In the genomic region with DNA sequence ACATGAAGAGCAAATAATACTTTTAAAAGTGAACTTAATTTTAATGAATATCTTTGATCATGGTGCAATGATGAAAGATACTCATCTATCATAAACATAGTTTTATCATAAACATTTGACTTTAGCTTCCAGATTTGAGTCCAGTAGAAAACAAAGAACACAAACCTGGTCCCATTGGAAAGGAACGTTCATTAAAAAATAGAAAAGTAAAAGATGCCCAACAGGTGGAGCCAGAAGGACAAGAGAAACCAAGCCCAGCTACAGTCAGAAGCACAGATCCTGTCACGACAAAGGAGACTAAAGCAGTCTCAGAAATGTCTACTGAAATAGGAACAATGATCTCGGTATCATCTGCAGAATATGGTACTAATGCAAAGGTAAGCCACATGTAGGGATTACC, we compare ENCODE assay signal across 18 cellular contexts. TPM values are rescaled to one million over a fixed set of nuclear protein-coding genes. Genes with fewer than 3 reads are reported as not detected.
DNase-seq lines count a peak whose midpoint lies in the region; ATAC-seq, FAIRE-seq and TF ChIP-seq lines count a peak whose summit lies in the region.
"Had no signal": no experiment of that assay in that cellular context is flagged by ENCODE, and none has a peak within 500 bp of the region (broad histone marks: within the 10 kb centered on the region; RNA-seq: fewer than 3 reads in every experiment).

No MANE protein-coding gene starts in this region.

- no peaks in the 10 kb centered on the region for H3K9me3 ChIP-seq in A549
- no peaks in the 10 kb centered on the region for H3K9me3 ChIP-seq in GM23248 (ENCODE audit: low read depth)
- no peaks in the 10 kb centered on the region for H3K9me3 ChIP-seq in Panc1 (ENCODE audit: control insufficient read depth, insufficient read depth, low read depth, low read length)
- no peaks in the 10 kb centered on the region for H3K9me3 ChIP-seq in tibial artery
- H3K9me3 ChIP-seq: BLaER1 treated with 17β-estradiol and CSF1 and Interleukin-3, amounts not matched to agents 10 nM and 100 nM; stomach had no signal

- no peak overlapping the region for H2AFZ ChIP-seq in GM23248

- peak; percentile 59; a peak in 2 of 6 replicates for ATAC-seq in A549
- no peak for ATAC-seq in Panc1
- ATAC-seq in GM18858 (IDR thresholded peaks at IDR 0.05; ENCODE audit: unreplicated experiment): no peak
- no peak for ATAC-seq in HG02840 (IDR thresholded peaks at IDR 0.05; ENCODE audit: low FRiP score, unreplicated experiment)
- ATAC-seq: naive thymus-derived CD8-positive, alpha-beta T cell had no signal

- peaks cover 71% of the 10 kb centered on the region for H3K79me2 ChIP-seq in GM23248 (ENCODE audit: insufficient read depth)

- no peak overlapping the region for H3K9ac ChIP-seq in GM23248
- H3K9ac ChIP-seq: BLaER1 treated with 17β-estradiol and CSF1 and Interleukin-3, amounts not matched to agents 10 nM and 100 nM had no signal

- TF ChIP-seq EP300 in A549 (IDR thresholded peaks at IDR 0.05): no peak

- H3K4me3 ChIP-seq in A549: no peak overlapping the region
- no peak overlapping the region for H3K4me3 ChIP-seq in GM23248
- no peak overlapping the region for H3K4me3 ChIP-seq in Panc1 (ENCODE audit: low read depth in 2 of 2, low read length in 2 of 2)
- no peak overlapping the region for H3K4me3 ChIP-seq in tibial artery
- H3K4me3 ChIP-seq: BLaER1 treated with 17β-estradiol and CSF1 and Interleukin-3, amounts not matched to agents 10 nM and 100 nM; stomach had no signal

- no peaks in the 10 kb centered on the region for H3K9me2 ChIP-seq in GM23248 (ENCODE audit: insufficient read depth)

- no TSS peak for BruUV-seq in Panc1 (replicated peaks; lab: Mats Ljungman, UMichigan)

- POLR2A ChIA-PET in A549 (lab: Yijun Ruan, JAX) (no interaction called here), Panc1 (lab: Charles Lee) (no interaction called here)

- intact Hi-C loops in Panc1 (cut with micrococcal nuclease; ENCODE audit: unreplicated experiment) (no loop called here), tibial artery (cut with DNase I; ENCODE audit: low total_unique reads) (no loop called here)

- no peak for FAIRE-seq in A549 (lab: Jason Lieb, UNC)

- CTCF ChIA-PET in A549 (lab: Yijun Ruan, JAX) (interaction anchor here (0.6 to 2.7 kb wide), 7 partner anchors 10 to 66 kb away, joined by 3 to 11 read pairs (median 3); no protein-coding TSS in a partner anchor), Panc1 (lab: Charles Lee) (interaction anchor here (0.9 kb wide), 1 partner anchor 150 kb away, joined by 4 read pairs; no protein-coding TSS in a partner anchor)

- H3F3A ChIP-seq in GM23248 (ENCODE audit: insufficient read depth): peaks cover 26% of the 10 kb centered on the region; the same call in 1 of the 2 replicates

- in situ Hi-C loops in GM23248 (cut with MboI): no loop called here
- in situ Hi-C loops in Panc1 (cut with HindIII; ENCODE audit: low pct_unique_long_range_greater_than_20kb, low sequenced_read_pairs): no loop called here

- TF ChIP-seq POLR2A in A549 (IDR thresholded peaks at IDR 0.05; ENCODE audit: low read length): no peak

- no peak overlapping the region for H3K4me2 ChIP-seq in A549
- no peak overlapping the region for H3K4me2 ChIP-seq in GM23248 (ENCODE audit: unreplicated experiment)
- H3K4me2 ChIP-seq: BLaER1 treated with 17β-estradiol and CSF1 and Interleukin-3, amounts not matched to agents 10 nM and 100 nM had no signal

- no peaks in the 10 kb centered on the region for H4K20me1 ChIP-seq in GM23248 (ENCODE audit: insufficient read depth)

- H3K36me3 ChIP-seq in GM23248 (ENCODE audit: low read depth) (peaks cover 76% of the 10 kb centered on the region), Panc1 (ENCODE audit: control insufficient read depth, insufficient read depth, low read length) (peaks cover 45% of the 10 kb centered on the region), tibial artery (peaks cover 64 to 94% (median 75%) of the 10 kb centered on the region in 3 donors)

- 59% methylated on average over 3 of the region's 3 CpGs for WGBS in A549 (ENCODE audit: missing lambda C conversion rate)
- WGBS in GM23248 (ENCODE audit: low coverage in 1 of 2, low lambda C conversion rate in 2 of 2, missing lambda C conversion rate in 2 of 2), 2 experiments: 63 to 72% methylated on average over 3 of the region's 3 CpGs

- no peaks in the 10 kb centered on the region for H3K4me1 ChIP-seq in A549
- H3K4me1 ChIP-seq in GM23248 (ENCODE audit: insufficient read depth): no peaks in the 10 kb centered on the region
- no peaks in the 10 kb centered on the region for H3K4me1 ChIP-seq in Panc1 (ENCODE audit: control insufficient read depth, insufficient read depth, low read length)
- no peaks in the 10 kb centered on the region for H3K4me1 ChIP-seq in tibial artery
- H3K4me1 ChIP-seq: BLaER1 treated with 17β-estradiol and CSF1 and Interleukin-3, amounts not matched to agents 10 nM and 100 nM; stomach had no signal

- H3K27me3 ChIP-seq in GM23248 (replicated peaks; ENCODE audit: insufficient read depth): no peaks in the 10 kb centered on the region
- H3K27me3 ChIP-seq in Panc1 (ENCODE audit: control insufficient read depth, insufficient read depth, low read length): no peaks in the 10 kb centered on the region
- H3K27me3 ChIP-seq in tibial artery: no peaks in the 10 kb centered on the region
- H3K27me3 ChIP-seq: BLaER1 treated with 17β-estradiol and CSF1 and Interleukin-3, amounts not matched to agents 10 nM and 100 nM; stomach had no signal

- DNase-seq in A549 (ENCODE audit: low read depth in 1 of 2, low spot score in 1 of 2) (peak in 1 of 2 experiments; percentile 16), GM23248 (peak; percentile 13), Panc1 (ENCODE audit: low read depth, low spot score) (no peak), fibroblast of peridontal ligament (ENCODE audit: extremely low read depth) (peak; percentile 8), NCI-H1092 treated with DMSO at 0.1 percent for 48 hours (lab: John Stamatoyannopoulos, UW) (no peak), tibial artery (no peak)
- DNase-seq: activated CD4-positive, alpha-beta T cell treated with anti-CD3 and anti-CD28 coated beads for 1 hour; activated T-cell treated with anti-CD3 and anti-CD28 coated beads, Interleukin-2, amount 50 U/mL, for 1 hour; EL; foreskin melanocyte; islet precursor cell; naive thymus-derived CD8-positive, alpha-beta T cell; NCI-H1436 treated with DMSO at 0.1 percent for 48 hours; stomach had no signal

- H3K27ac ChIP-seq in A549 (no peak overlapping the region), GM23248 (no peak overlapping the region), Panc1 (ENCODE audit: low read length) (no peak overlapping the region), tibial artery (no peak overlapping the region)
- H3K27ac ChIP-seq: BLaER1 treated with 17β-estradiol and CSF1 and Interleukin-3, amounts not matched to agents 10 nM and 100 nM; stomach had no signal

- 0 out of 5 replicates have a peak, but pooled peaks have one; percentile 4 to 12 for TF ChIP-seq RAD21 in A549 (conservative IDR thresholded peaks at IDR 0.05 in 1 of 2, IDR thresholded peaks at IDR 0.05 in 1 of 2)

- peak; percentile 35; the same call in 2 of the 3 replicates for TF ChIP-seq CTCF in A549 (IDR thresholded peaks at IDR 0.05)
- peak; percentile 39 for TF ChIP-seq CTCF in Panc1 (IDR thresholded peaks at IDR 0.05)
- TF ChIP-seq CTCF in tibial artery (IDR thresholded peaks at IDR 0.05): no peak

TF ChIP-seq in A549, 52 proteins besides CTCF, POLR2A, EP300 and RAD21 (continues in another document):
- TF ChIP-seq ZNF302 (CRISPR knock-in tag; IDR thresholded peaks at IDR 0.05) (no peak), EHF (CRISPR knock-in tag; IDR thresholded peaks at IDR 0.05) (no peak), POLR2AphosphoS2 (conservative IDR thresholded peaks at IDR 0.05; ENCODE audit: low read length) (no peak), PHF8 (IDR thresholded peaks at IDR 0.05; ENCODE audit: borderline replicate concordance, low read depth) (no peak), MYC (IDR thresholded peaks at IDR 0.05; ENCODE audit: borderline replicate concordance, low read length) (no peak), ZSCAN20 (CRISPR knock-in tag; IDR thresholded peaks at IDR 0.05) (no peak), RFX5 (IDR thresholded peaks at IDR 0.05) (no peak), HOXB13 (CRISPR knock-in tag; IDR thresholded peaks at IDR 0.05; ENCODE audit: low read depth) (no peak), HEYL (CRISPR knock-in tag; IDR thresholded peaks at IDR 0.05) (no peak), CBX2 (IDR thresholded peaks at IDR 0.05; ENCODE audit: borderline replicate concordance, low read depth) (no peak), CBX8 (IDR thresholded peaks at IDR 0.05) (no peak), NR3C1 (IDR thresholded peaks at IDR 0.05) (no peak)
- TF ChIP-seq, protein P1, sequence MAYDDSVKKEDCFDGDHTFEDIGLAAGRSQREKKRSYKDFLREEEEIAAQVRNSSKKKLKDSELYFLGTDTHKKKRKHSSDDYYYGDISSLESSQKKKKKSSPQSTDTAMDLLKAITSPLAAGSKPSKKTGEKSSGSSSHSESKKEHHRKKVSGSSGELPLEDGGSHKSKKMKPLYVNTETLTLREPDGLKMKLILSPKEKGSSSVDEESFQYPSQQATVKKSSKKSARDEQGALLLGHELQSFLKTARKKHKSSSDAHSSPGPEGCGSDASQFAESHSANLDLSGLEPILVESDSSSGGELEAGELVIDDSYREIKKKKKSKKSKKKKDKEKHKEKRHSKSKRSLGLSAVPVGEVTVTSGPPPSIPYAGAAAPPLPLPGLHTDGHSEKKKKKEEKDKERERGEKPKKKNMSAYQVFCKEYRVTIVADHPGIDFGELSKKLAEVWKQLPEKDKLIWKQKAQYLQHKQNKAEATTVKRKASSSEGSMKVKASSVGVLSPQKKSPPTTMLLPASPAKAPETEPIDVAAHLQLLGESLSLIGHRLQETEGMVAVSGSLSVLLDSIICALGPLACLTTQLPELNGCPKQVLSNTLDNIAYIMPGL (CRISPR knock-in tag; IDR thresholded peaks at IDR 0.05; ENCODE audit: borderline replicate concordance): no peak
- TF ChIP-seq, protein P2, sequence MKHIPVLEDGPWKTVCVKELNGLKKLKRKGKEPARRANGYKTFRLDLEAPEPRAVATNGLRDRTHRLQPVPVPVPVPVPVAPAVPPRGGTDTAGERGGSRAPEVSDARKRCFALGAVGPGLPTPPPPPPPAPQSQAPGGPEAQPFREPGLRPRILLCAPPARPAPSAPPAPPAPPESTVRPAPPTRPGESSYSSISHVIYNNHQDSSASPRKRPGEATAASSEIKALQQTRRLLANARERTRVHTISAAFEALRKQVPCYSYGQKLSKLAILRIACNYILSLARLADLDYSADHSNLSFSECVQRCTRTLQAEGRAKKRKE (CRISPR knock-in tag; IDR thresholded peaks at IDR 0.05; ENCODE audit: low read depth): no peak

RNA-seq across cellular contexts. Expression of gene MYOCOS, which starts 55.6 kb away (rescaled TPM):
- polyA plus RNA-seq in A549 (2011; rRNA removed): not detected in 2 replicates
- not detected in 2 replicates for polyA plus RNA-seq in A549 (2012; cell fraction: cytosol; rRNA removed)
- polyA plus RNA-seq in A549 (2012; cell fraction: nucleus; rRNA removed): not detected in 2 replicates
- not detected in 3 replicates for polyA plus RNA-seq in A549 (2017; fragmentation: RNase III; extraction: RNeasy Plus Mini Kit Qiagen cat#74134 plus additional on column Dnase treatment)
- polyA minus RNA-seq in A549 (2011; rRNA and poly(A)+ RNA removed): not detected in 2 replicates
- total RNA-seq in GM23248 (2014; rRNA removed; shearing (Covaris generic)): not detected in 2 replicates
- not detected in 2 replicates for polyA plus RNA-seq in GM23248 (2016; fragmentation: Nextera tagmentation; extraction: Ambion mirVana)
- total RNA-seq in Panc1 (2021; ENCODE audit: unreplicated experiment): not detected
- polyA plus RNA-seq in Panc1 (2012; ENCODE audit: insufficient read length): not detected
- total RNA-seq: HT1080, stomach had no signal
- polyA plus RNA-seq: naive thymus-derived CD8-positive, alpha-beta T cell; stomach had no signal

Comparison
In these comparisons a context has a peak if more than half of its experiments do, and no peak if none do; other contexts are left out.
1. ATAC-seq: peak in A549 (2 of 2); none in Panc1 (single experiment), GM18858 (single experiment) and HG02840 (single experiment).
2. DNase-seq: peak in GM23248 (single experiment) and fibroblast of peridontal ligament (single experiment); none in Panc1 (single experiment), NCI-H1092 treated with DMSO at 0.1 percent for 48 hours (single experiment) and tibial artery (0 of 2).
3. CTCF ChIP-seq: peak in A549 (single experiment) and Panc1 (single experiment); none in tibial artery (0 of 2).